In the genomic region with DNA sequence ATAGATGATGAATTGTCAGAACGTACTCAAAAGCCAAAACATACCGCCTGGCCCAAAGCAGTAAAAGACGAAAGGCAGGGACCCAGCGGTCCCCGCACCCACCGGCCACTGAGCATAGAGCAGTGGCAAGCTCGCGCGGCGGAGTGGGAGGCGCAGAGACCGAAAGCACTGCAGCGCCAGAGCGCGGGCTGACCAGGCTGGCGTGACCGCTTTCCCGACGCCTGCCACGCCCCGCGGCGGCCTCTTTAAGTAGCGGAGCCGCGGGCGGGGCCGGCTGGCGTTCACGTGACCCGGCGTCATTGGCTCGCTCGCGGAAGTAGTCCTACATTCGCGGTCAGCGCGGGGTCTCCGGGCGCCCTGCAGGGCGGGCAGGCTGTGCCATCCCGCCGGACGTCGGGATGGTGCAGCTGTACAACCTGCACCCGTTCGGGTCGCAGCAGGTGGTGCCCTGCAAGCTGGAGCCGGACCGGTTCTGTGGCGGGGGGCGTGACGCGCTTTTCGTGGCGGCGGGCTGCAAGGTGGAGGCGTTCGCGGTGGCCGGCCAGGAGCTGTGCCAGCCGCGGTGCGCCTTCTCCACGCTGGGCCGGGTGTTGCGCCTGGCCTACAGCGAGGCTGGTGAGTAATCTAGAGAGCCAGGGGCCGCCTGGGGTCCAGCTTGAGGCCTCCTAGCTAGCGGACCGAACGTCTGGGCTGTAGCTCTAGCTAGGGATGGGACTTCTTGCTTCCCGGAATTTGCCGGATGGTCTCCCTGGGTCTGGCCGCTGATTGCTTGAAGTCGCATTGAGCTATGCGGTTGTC, we compare ENCODE assay signal across 8 cellular contexts. TPM values are rescaled to one million over a fixed set of nuclear protein-coding genes. Genes with fewer than 3 reads are reported as not detected.
DNase-seq lines count a peak whose midpoint lies in the region; ATAC-seq and TF ChIP-seq lines count a peak whose summit lies in the region.

A gene with protein sequence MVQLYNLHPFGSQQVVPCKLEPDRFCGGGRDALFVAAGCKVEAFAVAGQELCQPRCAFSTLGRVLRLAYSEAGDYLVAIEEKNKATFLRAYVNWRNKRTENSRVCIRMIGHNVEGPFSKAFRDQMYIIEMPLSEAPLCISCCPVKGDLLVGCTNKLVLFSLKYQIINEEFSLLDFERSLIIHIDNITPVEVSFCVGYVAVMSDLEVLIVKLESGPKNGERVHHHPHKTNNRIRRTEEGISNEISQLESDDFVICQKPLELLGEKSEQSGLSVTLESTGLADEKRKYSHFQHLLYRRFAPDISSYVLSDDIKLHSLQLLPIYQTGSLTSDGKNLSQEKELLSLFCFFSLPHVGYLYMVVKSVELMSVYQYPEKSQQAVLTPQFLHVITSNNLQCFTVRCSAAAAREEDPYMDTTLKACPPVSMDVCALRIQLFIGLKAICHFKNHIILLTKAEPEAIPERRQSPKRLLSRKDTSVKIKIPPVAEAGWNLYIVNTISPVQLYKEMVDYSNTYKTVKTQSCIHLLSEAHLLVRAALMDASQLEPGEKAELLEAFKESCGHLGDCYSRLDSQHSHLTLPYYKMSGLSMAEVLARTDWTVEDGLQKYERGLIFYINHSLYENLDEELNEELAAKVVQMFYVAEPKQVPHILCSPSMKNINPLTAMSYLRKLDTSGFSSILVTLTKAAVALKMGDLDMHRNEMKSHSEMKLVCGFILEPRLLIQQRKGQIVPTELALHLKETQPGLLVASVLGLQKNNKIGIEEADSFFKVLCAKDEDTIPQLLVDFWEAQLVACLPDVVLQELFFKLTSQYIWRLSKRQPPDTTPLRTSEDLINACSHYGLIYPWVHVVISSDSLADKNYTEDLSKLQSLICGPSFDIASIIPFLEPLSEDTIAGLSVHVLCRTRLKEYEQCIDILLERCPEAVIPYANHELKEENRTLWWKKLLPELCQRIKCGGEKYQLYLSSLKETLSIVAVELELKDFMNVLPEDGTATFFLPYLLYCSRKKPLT (plus strand): TSS at position 313 of the 798 bp plus-strand sequence. CDS start 86 bp downstream, at position 399.

- H3K27ac ChIP-seq in cardiac muscle cell (no peak within 1 kb of the TSS), transverse colon (peak within 1 kb of the TSS; percentile 91 to 96 (median 94))

- ATAC-seq in HG02852 (IDR thresholded peaks at IDR 0.05; ENCODE audit: unreplicated experiment): peak; percentile 91
- peak; percentile 88 for ATAC-seq in activated naive CD8-positive, alpha-beta T cell treated with anti-CD3 and anti-CD28 coated beads, Interleukin-2, amount 50 U/mL, for 24 hours

- peaks cover 38% of the 10 kb centered on the region for H3K4me1 Mint-ChIP-seq in activated naive CD8-positive, alpha-beta T cell treated with anti-CD3 and anti-CD28 coated beads, Interleukin-2, amount 50 U/mL, for 24 hours

- peak within 1 kb of the TSS; percentile 76 for H3K4me3 ChIP-seq in cardiac muscle cell
- H3K4me3 ChIP-seq in transverse colon: peak within 1 kb of the TSS; percentile 91 to 93 (median 91)

- peak; percentile 87 for TF ChIP-seq POLR2A in transverse colon (IDR thresholded peaks at IDR 0.05)

- peaks cover 4% of the 10 kb centered on the region for H3K27me3 Mint-ChIP-seq in activated naive CD8-positive, alpha-beta T cell treated with anti-CD3 and anti-CD28 coated beads, Interleukin-2, amount 50 U/mL, for 24 hours

- DNase-seq in GM13976 (ENCODE audit: low spot score) (peak; percentile 95), NCI-H1436 (lab: John Stamatoyannopoulos, UW) (peak; percentile 92), SW480 (ENCODE audit: low spot score) (peak; percentile 91), cardiac muscle cell (ENCODE audit: low read depth in 1 of 2, low spot score in 1 of 2) (peak; percentile 92 to 97), pons (ENCODE audit: low spot score) (peak; percentile 86), transverse colon (peak; percentile 94)
- peak; percentile 87 for DNase-seq in activated naive CD8-positive, alpha-beta T cell treated with anti-CD3 and anti-CD28 coated beads, Interleukin-2, amount 50 U/mL, for 24 hours

- peak within 1 kb of the TSS; percentile 95 for H3K4me3 Mint-ChIP-seq in activated naive CD8-positive, alpha-beta T cell treated with anti-CD3 and anti-CD28 coated beads, Interleukin-2, amount 50 U/mL, for 24 hours

- H3K36me3 ChIP-seq in cardiac muscle cell (no peaks in the 10 kb centered on the region), transverse colon (no peaks in the 10 kb centered on the region)

- intact Hi-C loops in transverse colon (cut with DNase I; ENCODE audit: low total_unique reads): no loop called here

- H3K27me3 ChIP-seq in cardiac muscle cell (no peaks in the 10 kb centered on the region), transverse colon (no peaks in the 10 kb centered on the region)

- TF ChIP-seq EP300 in transverse colon (IDR thresholded peaks at IDR 0.05; ENCODE audit: low read depth): no peak

- H3K4me1 ChIP-seq in cardiac muscle cell (ENCODE audit: low read depth) (peaks cover 7% of the 10 kb centered on the region), transverse colon (peaks cover 5 to 39% (median 17%) of the 10 kb centered on the region in 4 donors)

- H3K36me3 Mint-ChIP-seq in activated naive CD8-positive, alpha-beta T cell treated with anti-CD3 and anti-CD28 coated beads, Interleukin-2, amount 50 U/mL, for 24 hours (ENCODE audit: low read depth): peaks cover 2% of the 10 kb centered on the region

- TF ChIP-seq CTCF in GM13976 (IDR thresholded peaks at IDR 0.05; ENCODE audit: borderline replicate concordance, control extremely low read depth, extremely low read depth, insufficient read depth, missing control alignments): no peak
- TF ChIP-seq CTCF in cardiac muscle cell (IDR thresholded peaks at IDR 0.05; ENCODE audit: low read depth, low read length): no peak
- TF ChIP-seq CTCF in transverse colon (IDR thresholded peaks at IDR 0.05): peak in 1 of 5 experiments; percentile 6

- in situ Hi-C loops in GM13976 (cut with MboI; ENCODE audit: low sequenced_read_pairs, unreplicated experiment) (loop anchor here (10.0 kb wide), 1 partner anchor 135 kb away; no protein-coding TSS in a partner anchor), transverse colon (cut with MboI; ENCODE audit: low pct_ligation_motif_present in 1 of 4, low pct_unique_long_range_greater_than_20kb in 1 of 4, low sequenced_read_pairs in 3 of 4) (loop anchor here in 1 of 4 donors (10.0 kb wide), 1 partner anchor 145 kb away; no protein-coding TSS in a partner anchor)

- H3K9me3 ChIP-seq in cardiac muscle cell (ENCODE audit: low read depth): no peaks in the 10 kb centered on the region
- H3K9me3 ChIP-seq in transverse colon: no peaks in the 10 kb centered on the region

- H3K27ac Mint-ChIP-seq in activated naive CD8-positive, alpha-beta T cell treated with anti-CD3 and anti-CD28 coated beads, Interleukin-2, amount 50 U/mL, for 24 hours: peak within 1 kb of the TSS; percentile 89

- H3K9me3 Mint-ChIP-seq in activated naive CD8-positive, alpha-beta T cell treated with anti-CD3 and anti-CD28 coated beads, Interleukin-2, amount 50 U/mL, for 24 hours: no peaks in the 10 kb centered on the region

- 0% methylated on average over 26 of the region's 78 CpGs; no CpG with 5 or more reads in 1 of the 2 donors for WGBS in transverse colon (ENCODE audit: low coverage in 1 of 2), 2 donors

RNA-seq across cellular contexts. Expression of the gene that starts here (rescaled TPM):
- total RNA-seq in cardiac muscle cell (9.5 and 13.0 TPM in 2 replicates), transverse colon (10 to 100 TPM in 3 of 4 donors, 1 to 10 TPM in 1; 10.0 to 20.2 (median 17.9) TPM)
- 12.9 and 13.3 TPM in 2 replicates for polyA plus RNA-seq in cardiac muscle cell
